In genomic region chr15:100601628-100602063, GRCh38 we compare ENCODE assay signal across 8 cellular contexts. TPM values are rescaled to one million over a fixed set of nuclear protein-coding genes. Genes with fewer than 3 reads are reported as not detected.
DNase-seq lines count a peak whose midpoint lies in the region; ATAC-seq and TF ChIP-seq lines count a peak whose summit lies in the region.

No MANE protein-coding gene starts in this region.

- WGBS in ectodermal cell, 2 experiments: 0% methylated on average over 21 of the region's 21 CpGs

- no peak for ATAC-seq in HG03565 (IDR thresholded peaks at IDR 0.05; ENCODE audit: unreplicated experiment)

- H3K9me3 ChIP-seq in ectodermal cell (ENCODE audit: control insufficient read depth, low read length): no peaks in the 10 kb centered on the region
- no peaks in the 10 kb centered on the region for H3K9me3 ChIP-seq in neutrophil

- TF ChIP-seq CTCF in HL-60 (IDR thresholded peaks at IDR 0.05; ENCODE audit: insufficient read depth, low read length) (no peak), neutrophil (IDR thresholded peaks at IDR 0.05) (no peak)

- H3K4me3 ChIP-seq in HL-60 (replicated peaks; ENCODE audit: insufficient read depth, low read length) (peak overlapping the region; percentile 99), ectodermal cell (ENCODE audit: insufficient read depth, low read depth, low read length) (peak overlapping the region; percentile 66), neutrophil (ENCODE audit: low read depth in 1 of 2, low read length in 1 of 2) (peak overlapping the region; percentile 89 to 100)

- peaks cover 11% of the 10 kb centered on the region for H3K4me1 ChIP-seq in ectodermal cell (ENCODE audit: control insufficient read depth, insufficient read depth, low read length)
- peaks cover 38 to 47% of the 10 kb centered on the region in 2 experiments for H3K4me1 ChIP-seq in neutrophil (ENCODE audit: control insufficient read depth in 1 of 2, insufficient read depth in 1 of 2, low read depth in 1 of 2, low read length in 1 of 2)

- DNase-seq in NCI-H524 (lab: John Stamatoyannopoulos, UW) (peak; percentile 77 to 83), NCI-H524 treated with DMSO at 0.1 percent for 48 hours (lab: John Stamatoyannopoulos, UW) (no peak), HL-60 (ENCODE audit: low read depth in 1 of 2, low spot score in 1 of 2) (no peak), kidney glomerular epithelial cell (lab: John Stamatoyannopoulos, UW) (no peak), NCI-H187 treated with DMSO at 0.1 percent for 48 hours (lab: John Stamatoyannopoulos, UW) (no peak)

- H3K27me3 ChIP-seq in HL-60 (ENCODE audit: insufficient read depth, poor library complexity, severe bottlenecking) (no peaks in the 10 kb centered on the region), ectodermal cell (ENCODE audit: control insufficient read depth, insufficient read depth, low read length, poor library complexity, severe bottlenecking) (no peaks in the 10 kb centered on the region), neutrophil (no peaks in the 10 kb centered on the region)

- H3K27ac ChIP-seq in HL-60 (replicated peaks) (peak overlapping the region; percentile 76), ectodermal cell (ENCODE audit: insufficient read depth, low read depth, low read length, poor library complexity, severe bottlenecking) (no peak overlapping the region), neutrophil (peak overlapping the region; percentile 97)

- H3K36me3 ChIP-seq in ectodermal cell (ENCODE audit: control insufficient read depth, insufficient read depth, low read length): no peaks in the 10 kb centered on the region
- H3K36me3 ChIP-seq in neutrophil: peaks cover 20% of the 10 kb centered on the region

RNA-seq across cellular contexts. Expression of gene LINS1, which starts 0.3 kb away (rescaled TPM):
- polyA plus RNA-seq in ectodermal cell (2013, experiment 1 of 4): 16.8 TPM
- 13.9 TPM for polyA plus RNA-seq in ectodermal cell (2013, experiment 2 of 4)
- polyA plus RNA-seq in ectodermal cell (2013, experiment 3 of 4): 16.7 TPM
- polyA plus RNA-seq in ectodermal cell (2013, experiment 4 of 4): 16.2 TPM

RNA-seq across cellular contexts. Expression of gene ASB7, which starts 0.7 kb away (rescaled TPM):
- polyA plus RNA-seq in ectodermal cell (2013, experiment 1 of 4): 16.3 TPM
- 15.0 TPM for polyA plus RNA-seq in ectodermal cell (2013, experiment 2 of 4)
- 12.8 TPM for polyA plus RNA-seq in ectodermal cell (2013, experiment 3 of 4)
- 13.3 TPM for polyA plus RNA-seq in ectodermal cell (2013, experiment 4 of 4)

Comparison
In these comparisons a context has a peak if more than half of its experiments do, and no peak if none do; other contexts are left out.
1. DNase-seq: peak in NCI-H524 (2 of 2); none in NCI-H524 treated with DMSO at 0.1 percent for 48 hours (single experiment), HL-60 (0 of 2), kidney glomerular epithelial cell (single experiment) and NCI-H187 treated with DMSO at 0.1 percent for 48 hours (single experiment).
2. Peak in every context shown above with its lines, with median percentiles within 50 percentile points of each other: H3K4me3 ChIP-seq.